ENCODE assay signal across 17 cellular contexts in genomic region chr6:35275861-35276260, GRCh38.
"Had no signal": no experiment of that assay in that cellular context is flagged by ENCODE, and none has a peak within 500 bp of the region (broad histone marks: within the 10 kb centered on the region; RNA-seq: fewer than 3 reads in every experiment).

No MANE protein-coding gene starts in this region.

- H3K4me3 ChIP-seq: prostate gland, sigmoid colon, stomach, thyroid gland had no signal

- H3K9me3 ChIP-seq: neutrophil, prostate gland, sigmoid colon, stomach, thyroid gland had no signal

- H3K36me3 ChIP-seq: brain microvascular endothelial cell, prostate gland, thyroid gland had no signal

- H3K27me3 ChIP-seq: brain microvascular endothelial cell, neutrophil, sigmoid colon, stomach, thyroid gland had no signal

- H3K27ac ChIP-seq: brain microvascular endothelial cell, epithelial cell of prostate, neutrophil, prostate gland, thyroid gland had no signal

- DNase-seq: activated CD4-positive, alpha-beta memory T cell treated with anti-CD3 and anti-CD28 coated beads, Interleukin-2, amount 10 ng/mL, durations not matched to agents 7 days and 5 days; activated CD4-positive, alpha-beta T cell treated with anti-CD3 and anti-CD28 coated beads for 36 hours; activated T-cell treated with anti-CD3 and anti-CD28 coated beads, Interleukin-2, amount 50 U/mL, for 24 hours; amygdala; brain microvascular endothelial cell; dermis blood vessel endothelial cell; left colon; naive thymus-derived CD8-positive, alpha-beta T cell; sigmoid colon; stimulated activated CD4-positive, alpha-beta T cell treated with anti-CD3 and anti-CD28 coated beads, Interleukin-1b, Interleukin-23, amount 100 ng/mL, for 48 hours; stomach; thyroid gland had no signal

- ATAC-seq: activated CD4-positive, alpha-beta T cell treated with anti-CD3 and anti-CD28 coated beads for 36 hours; activated naive CD4-positive, alpha-beta T cell treated with anti-CD3 and anti-CD28 coated beads, Interleukin-2, amount 50 U/mL, for 72 hours; left colon; naive thymus-derived CD8-positive, alpha-beta T cell; SK-N-SH treated with all-trans-retinoic acid at 6 μM for 48 hours had no signal

- H3K4me1 ChIP-seq: prostate gland had no signal
